9 cellular contexts compared by ENCODE assay signal in genomic region chr3:3196148-3196861, GRCh38. TPM values are rescaled to one million over a fixed set of nuclear protein-coding genes. Genes with fewer than 3 reads are reported as not detected.
A peak's percentile ranks its signal among the peaks of the same experiment; 100 is the strongest.
DNase-seq lines count a peak whose midpoint lies in the region; ATAC-seq, FAIRE-seq and TF ChIP-seq lines count a peak whose summit lies in the region.
"Had no signal": no experiment of that assay in that cellular context is flagged by ENCODE, and none has a peak within 500 bp of the region (broad histone marks: within the 10 kb centered on the region; RNA-seq: fewer than 3 reads in every experiment).

No MANE protein-coding gene starts in this region.

- no peaks in the 10 kb centered on the region for H3K9me3 ChIP-seq in tibial artery

- H3K4me3 ChIP-seq in tibial artery, result no peak overlapping the region

- no peak overlapping the region for H3K27ac ChIP-seq in tibial artery

- no peak for DNase-seq in AG09319 (ENCODE audit: extremely low read depth, low read depth)
- no peak for DNase-seq in GM12892 (ENCODE audit: insufficient read length)
- peak; percentile 45 for DNase-seq in SK-MEL-5 (ENCODE audit: low read depth, low spot score)
- peak; percentile 36 for DNase-seq in iPS-NIHi11 (ENCODE audit: low spot score)
- DNase-seq in HCEC 1CT, result no peak
- DNase-seq in tibial artery, result no peak

- peak; percentile 62 for FAIRE-seq in GM12892 (lab: Jason Lieb, UNC)

- no peak for TF ChIP-seq POLR2A in GM12892 (IDR thresholded peaks at IDR 0.05; ENCODE audit: low read depth, low read length)

- no peaks in the 10 kb centered on the region for H3K36me3 ChIP-seq in tibial artery

- ATAC-seq in GM21381 (IDR thresholded peaks at IDR 0.05; ENCODE audit: unreplicated experiment) (no peak), HG02798 (IDR thresholded peaks at IDR 0.05; ENCODE audit: poor library complexity, unreplicated experiment) (no peak)
- ATAC-seq: stimulated activated effector memory CD8-positive, alpha-beta T cell treated with anti-CD3 and anti-CD28 coated beads, Interleukin-12 subunit alpha, Interleukin-12 subunit beta, amount 100 ng/mL, for 72 hours had no signal

- peaks cover 0 to 4% of the 10 kb centered on the region in 2 donors for H3K27me3 ChIP-seq in tibial artery

- intact Hi-C loops in tibial artery (cut with DNase I; ENCODE audit: low total_unique reads), result no loop called here

- H3K4me1 ChIP-seq in tibial artery, result peaks cover 0 to 5% (median 0%) of the 10 kb centered on the region in 4 donors

- in situ Hi-C loops in SK-MEL-5 (cut with HindIII; ENCODE audit: low pct_unique_long_range_greater_than_20kb, low sequenced_read_pairs), result no loop called here

- TF ChIP-seq CTCF in AG09319 (IDR thresholded peaks at IDR 0.05; ENCODE audit: low read depth, low read length), result peak; percentile 13
- no peak for TF ChIP-seq CTCF in tibial artery (IDR thresholded peaks at IDR 0.05)

RNA-seq across cellular contexts. Expression of gene CRBN, which starts 16.8 kb away (rescaled TPM):
- 26.7 TPM for polyA plus RNA-seq in GM12892 (2012; ENCODE audit: missing spikeins)
- total RNA-seq in SK-MEL-5 (2014; rRNA removed; shearing (Covaris generic)), result 42.3 and 55.9 TPM in 2 replicates
- polyA plus RNA-seq in SK-MEL-5 (2015; cell fraction: cytosol; rRNA removed), result 19.6 and 20.7 TPM in 2 replicates
- 79.2 and 136 TPM in 2 replicates for polyA plus RNA-seq in SK-MEL-5 (2015; cell fraction: nucleus; rRNA removed)

Comparison
In these comparisons a context has a peak if more than half of its experiments do, and no peak if none do; other contexts are left out.
1. DNase-seq: peak in SK-MEL-5 (single experiment) and iPS-NIHi11 (single experiment); none in AG09319 (single experiment), GM12892 (single experiment), HCEC 1CT (single experiment) and tibial artery (0 of 2).